ENCODE assay signal across 8 cellular contexts in the genomic region with DNA sequence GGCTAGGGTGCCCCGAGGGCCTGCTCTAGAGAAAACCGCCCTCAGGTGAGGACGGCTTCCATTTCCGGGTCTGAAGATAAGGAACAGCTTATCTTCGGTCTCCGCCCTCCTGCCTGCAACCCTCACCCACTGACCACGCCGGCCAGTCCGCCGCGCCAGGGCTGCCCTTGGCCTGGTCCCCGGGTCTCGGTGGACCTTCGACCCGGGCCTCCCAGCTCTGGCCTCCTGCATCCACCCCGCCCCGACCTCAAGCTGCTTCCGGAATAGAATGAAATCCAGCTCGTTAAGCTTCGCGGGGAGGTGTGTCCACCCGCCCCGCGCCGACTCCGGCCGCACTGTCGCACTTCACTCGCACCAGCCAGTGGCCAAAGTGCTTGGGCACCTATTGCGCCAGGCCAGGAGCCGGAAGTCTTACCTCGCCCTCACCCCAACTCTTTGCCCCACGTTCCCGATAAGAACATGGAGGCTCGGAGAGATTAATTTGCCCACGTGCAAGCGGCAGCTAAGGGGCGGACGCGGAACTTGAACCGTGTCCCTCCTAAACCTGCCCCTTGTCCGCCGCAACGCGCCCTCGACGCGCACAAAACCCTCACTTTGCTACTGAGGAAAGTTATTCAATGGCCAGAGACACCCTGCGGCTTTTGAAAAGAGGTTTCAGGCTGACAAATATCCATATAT. TPM values are rescaled to one million over a fixed set of nuclear protein-coding genes. Genes with fewer than 3 reads are reported as not detected.
DNase-seq lines count a peak whose midpoint lies in the region; ATAC-seq and TF ChIP-seq lines count a peak whose summit lies in the region.

No MANE protein-coding gene starts in this region.

- peak overlapping the region; percentile 96 for H3K4me2 ChIP-seq in mammary epithelial cell (ENCODE audit: insufficient read depth, low read depth, low read length)

- peak overlapping the region; percentile 76 for H2AFZ ChIP-seq in mammary epithelial cell (ENCODE audit: low read depth, low read length)

- H3K4me1 ChIP-seq in mammary epithelial cell (ENCODE audit: insufficient read depth, low read length) = peaks cover 44% of the 10 kb centered on the region
- H3K4me1 ChIP-seq in liver (ENCODE audit: control insufficient read depth in 4 of 4, insufficient read depth in 4 of 4, low read length in 3 of 4) = peaks cover 8 to 58% (median 46%) of the 10 kb centered on the region in 4 donors
- H3K4me1 ChIP-seq in suprapubic skin = peaks cover 57% of the 10 kb centered on the region

- 14% methylated on average over 44 of the region's 49 CpGs for WGBS in mammary epithelial cell (ENCODE audit: low coverage, missing lambda C conversion rate)
- 2% methylated on average over 49 of the region's 49 CpGs for WGBS in liver
- WGBS in suprapubic skin = 0% methylated on average over 35 of the region's 49 CpGs

- CTCF ChIA-PET in Calu3 (lab: Charles Lee) = interaction anchor here (0.6 to 4.1 kb wide), 12 partner anchors 9 to 606 kb away, joined by 3 to 41 read pairs (median 4); partner anchors contain the start of gene CFAP20
- CTCF ChIA-PET in mammary epithelial cell (lab: Charles Lee; ENCODE audit: low non-redundant PET) = no interaction called here

- H3K27me3 Mint-ChIP-seq in Calu3 (ENCODE audit: unreplicated experiment) = no peaks in the 10 kb centered on the region

- TF ChIP-seq POLR2A in suprapubic skin (IDR thresholded peaks at IDR 0.05) = no peak

- peak overlapping the region; percentile 88 for H3K27ac Mint-ChIP-seq in Calu3 (ENCODE audit: unreplicated experiment)

- H3K9ac ChIP-seq in mammary epithelial cell (ENCODE audit: insufficient read depth, low read length) = no peak overlapping the region
- H3K9ac ChIP-seq in liver (ENCODE audit: low read depth in 1 of 2, low read length in 2 of 2) = peak overlapping the region in 1 of 2 donors; percentile 32

- ATAC-seq in GM19351 (IDR thresholded peaks at IDR 0.05; ENCODE audit: unreplicated experiment) (no peak), HG02885 (IDR thresholded peaks at IDR 0.05; ENCODE audit: poor library complexity, unreplicated experiment) (no peak)

- H3K27me3 ChIP-seq in mammary epithelial cell (ENCODE audit: insufficient read depth, low read length) (no peaks in the 10 kb centered on the region), liver (ENCODE audit: control insufficient read depth in 4 of 4, insufficient read depth in 4 of 4, low read length in 3 of 4) (no peaks in the 10 kb centered on the region), suprapubic skin (no peaks in the 10 kb centered on the region)

- DNase-seq in Calu3 (peak; percentile 79), NCI-H510A treated with DMSO at 0.1 percent for 48 hours (lab: John Stamatoyannopoulos, UW) (peak; percentile 35), mammary epithelial cell (no peak), suprapubic skin (ENCODE audit: low spot score in 2 of 2) (no peak), SIG-M5 (lab: John Stamatoyannopoulos, UW) (no peak)

- no peak for TF ChIP-seq EP300 in suprapubic skin (IDR thresholded peaks at IDR 0.05)

- peak overlapping the region; percentile 45 to 65 (median 60) for H3K4me3 ChIP-seq in mammary epithelial cell (replicated peaks in 1 of 3; ENCODE audit: insufficient read depth in 1 of 3, low read depth in 2 of 3, low read length in 3 of 3)
- peak overlapping the region; percentile 30 to 82 (median 78) for H3K4me3 ChIP-seq in liver (ENCODE audit: low read depth in 1 of 3, low read length in 3 of 3)
- H3K4me3 ChIP-seq in suprapubic skin = peak overlapping the region; percentile 92

- dilution Hi-C loops in mammary epithelial cell (cut with HindIII; ENCODE audit: low sequenced_read_pairs) = no loop called here

- no peaks in the 10 kb centered on the region for H3K79me2 ChIP-seq in mammary epithelial cell (ENCODE audit: insufficient read depth, low read length)

- intact Hi-C loops in Calu3 (cut with micrococcal nuclease; ENCODE audit: unreplicated experiment) = no loop called here
- intact Hi-C loops in mammary epithelial cell (cut with micrococcal nuclease) = loop anchor here (2.0 to 10.0 kb wide), 3 partner anchors 130 to 640 kb away; no protein-coding TSS in a partner anchor

- H3K36me3 ChIP-seq in mammary epithelial cell (ENCODE audit: insufficient read depth, low read length) = no peaks in the 10 kb centered on the region
- peaks cover 0 to 2% (median 0%) of the 10 kb centered on the region in 4 donors for H3K36me3 ChIP-seq in liver (ENCODE audit: control insufficient read depth in 4 of 4, insufficient read depth in 3 of 4, low read depth in 1 of 4, low read length in 3 of 4)
- peaks cover 4% of the 10 kb centered on the region for H3K36me3 ChIP-seq in suprapubic skin

- H3K36me3 Mint-ChIP-seq in Calu3 (ENCODE audit: insufficient read depth, unreplicated experiment) = peaks cover 61% of the 10 kb centered on the region

- in situ Hi-C loops in mammary epithelial cell (cut with MboI; ENCODE audit: low sequenced_read_pairs in 2 of 2) = loop anchor here (10.0 to 25.0 kb wide), 6 partner anchors 90 to 462 kb away; partner anchors contain the start of gene CFAP20 (in 1 of the 2)

- BruUV-seq in Calu3 (replicated peaks; lab: Mats Ljungman, UMichigan) (no TSS peak), mammary epithelial cell (replicated peaks; lab: Mats Ljungman, UMichigan) (no TSS peak)

- H3K27ac ChIP-seq in mammary epithelial cell (ENCODE audit: insufficient read depth, low read depth, low read length) = no peak overlapping the region
- peak overlapping the region; percentile 56 to 78 for H3K27ac ChIP-seq in liver (ENCODE audit: low read depth in 1 of 2, low read length in 2 of 2)
- no peak overlapping the region for H3K27ac ChIP-seq in suprapubic skin

- TF ChIP-seq RAD21 in liver (IDR thresholded peaks at IDR 0.05) = peak; percentile 19 to 54

- H3K4me3 Mint-ChIP-seq in Calu3 (ENCODE audit: low read depth, unreplicated experiment) = peak overlapping the region; percentile 79

- no peak for TF ChIP-seq CTCF in Calu3 (IDR thresholded peaks at IDR 0.05; ENCODE audit: unreplicated experiment)
- no peak for TF ChIP-seq CTCF in mammary epithelial cell (conservative IDR thresholded peaks at IDR 0.05 in 1 of 2, IDR thresholded peaks at IDR 0.05 in 1 of 2; ENCODE audit: extremely low read depth in 1 of 2, insufficient read depth in 1 of 2, low read depth in 1 of 2, low read length in 2 of 2)
- no peak for TF ChIP-seq CTCF in liver (IDR thresholded peaks at IDR 0.05; ENCODE audit: low read depth, low read length, missing input control)
- no peak for TF ChIP-seq CTCF in suprapubic skin (IDR thresholded peaks at IDR 0.05)

- H4K20me1 ChIP-seq in mammary epithelial cell (ENCODE audit: insufficient read depth, low read length) = no peaks in the 10 kb centered on the region

- H3K9me3 Mint-ChIP-seq in Calu3 (ENCODE audit: low read depth, unreplicated experiment) = no peaks in the 10 kb centered on the region

- peaks cover 59% of the 10 kb centered on the region for H3K4me1 Mint-ChIP-seq in Calu3 (ENCODE audit: low read depth, unreplicated experiment)

- H3K9me3 ChIP-seq in mammary epithelial cell (replicated peaks; ENCODE audit: insufficient read depth, low read length) (no peaks in the 10 kb centered on the region), liver (ENCODE audit: control insufficient read depth in 4 of 4, low read length in 3 of 4) (no peaks in the 10 kb centered on the region), suprapubic skin (no peaks in the 10 kb centered on the region)

TF ChIP-seq in liver, 16 proteins besides CTCF, POLR2A, EP300 and RAD21 (continues in another document):
- TF ChIP-seq NR2F2 (IDR thresholded peaks at IDR 0.05) = peak; percentile 83
- TF ChIP-seq RXRA (IDR thresholded peaks at IDR 0.05) = peak; percentile 81 to 89
- TF ChIP-seq YY1 (IDR thresholded peaks at IDR 0.05) = peak; percentile 78
- TF ChIP-seq FOXA1 (IDR thresholded peaks at IDR 0.05) = no peak
- peak in 1 of 2 donors; percentile 74 for TF ChIP-seq JUND (IDR thresholded peaks at IDR 0.05)
- peak; percentile 98 for TF ChIP-seq SP1 (IDR thresholded peaks at IDR 0.05)
- TF ChIP-seq, protein P1, sequence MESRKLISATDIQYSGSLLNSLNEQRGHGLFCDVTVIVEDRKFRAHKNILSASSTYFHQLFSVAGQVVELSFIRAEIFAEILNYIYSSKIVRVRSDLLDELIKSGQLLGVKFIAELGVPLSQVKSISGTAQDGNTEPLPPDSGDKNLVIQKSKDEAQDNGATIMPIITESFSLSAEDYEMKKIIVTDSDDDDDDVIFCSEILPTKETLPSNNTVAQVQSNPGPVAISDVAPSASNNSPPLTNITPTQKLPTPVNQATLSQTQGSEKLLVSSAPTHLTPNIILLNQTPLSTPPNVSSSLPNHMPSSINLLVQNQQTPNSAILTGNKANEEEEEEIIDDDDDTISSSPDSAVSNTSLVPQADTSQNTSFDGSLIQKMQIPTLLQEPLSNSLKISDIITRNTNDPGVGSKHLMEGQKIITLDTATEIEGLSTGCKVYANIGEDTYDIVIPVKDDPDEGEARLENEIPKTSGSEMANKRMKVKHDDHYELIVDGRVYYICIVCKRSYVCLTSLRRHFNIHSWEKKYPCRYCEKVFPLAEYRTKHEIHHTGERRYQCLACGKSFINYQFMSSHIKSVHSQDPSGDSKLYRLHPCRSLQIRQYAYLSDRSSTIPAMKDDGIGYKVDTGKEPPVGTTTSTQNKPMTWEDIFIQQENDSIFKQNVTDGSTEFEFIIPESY (IDR thresholded peaks at IDR 0.05) = no peak
- peak; percentile 59 to 86 for TF ChIP-seq EGR1 (IDR thresholded peaks at IDR 0.05; ENCODE audit: low read depth in 2 of 2)
- TF ChIP-seq HNF4A (conservative IDR thresholded peaks at IDR 0.05) = peak; percentile 94 to 98

RNA-seq across cellular contexts. Expression of gene MMP15, which starts 0.7 kb away (rescaled TPM):
- total RNA-seq in Calu3 (2022) (81.4 and 93.7 TPM in 2 replicates), mammary epithelial cell (10 to 100 TPM in 1 of 2 donors, 1 to 10 TPM in 1; 7.4 to 17.3 TPM), liver (10 to 100 TPM; 14.2 to 38.8 TPM), suprapubic skin (1 to 10 TPM; 5.7 to 10.0 (median 8.2) TPM)
- polyA plus RNA-seq in mammary epithelial cell (3.9 TPM), liver (10 to 100 TPM in 1 of 2 donors, 1 to 10 TPM in 1; 7.0 to 28.7 TPM)
- polyA minus RNA-seq in mammary epithelial cell = 4.1 TPM

RNA-seq across cellular contexts. Expression of gene USB1, which starts 23.6 kb away (rescaled TPM):
- total RNA-seq in Calu3 (2022) (59.3 and 67.0 TPM in 2 replicates), mammary epithelial cell (10 to 100 TPM; 36.2 to 61.1 TPM), liver (10 to 100 TPM in 1 of 2 donors, 1 to 10 TPM in 1; 8.9 to 40.7 TPM), suprapubic skin (10 to 100 TPM; 16.1 to 36.5 (median 19.8) TPM)
- polyA plus RNA-seq in mammary epithelial cell (66.0 TPM), liver (10 to 100 TPM; 23.7 to 32.8 TPM)
- polyA minus RNA-seq in mammary epithelial cell = 105 TPM

RNA-seq across cellular contexts. Expression of gene ZNF319, which starts 24.3 kb away (rescaled TPM):
- total RNA-seq in Calu3 (2022) (10.0 and 10.2 TPM in 2 replicates), mammary epithelial cell (10 to 100 TPM in 1 of 2 donors, 1 to 10 TPM in 1; 7.2 to 13.1 TPM), liver (1 to 10 TPM; 2.6 TPM), suprapubic skin (10 to 100 TPM in 3 of 4 donors, 1 to 10 TPM in 1; 4.2 to 16.6 (median 11.6) TPM)
- polyA plus RNA-seq in mammary epithelial cell (5.2 TPM), liver (1 to 10 TPM in 1 of 2 donors, under 1 TPM in 1; 0.64 to 3.4 TPM)
- 28.0 TPM for polyA minus RNA-seq in mammary epithelial cell

RNA-seq across cellular contexts. Expression of gene CNGB1, which starts 53.9 kb away (rescaled TPM):
- total RNA-seq in Calu3 (2022) (0.19 TPM in 1 of 2 replicates, not detected in the other), mammary epithelial cell (under 1 TPM in 1 of 2 donors, not detected in 1; 0.17 TPM), liver (under 1 TPM; under 0.01 TPM), suprapubic skin (under 1 TPM in 1 of 4 donors, not detected in 3; 0.08 TPM)
- polyA plus RNA-seq in mammary epithelial cell (0.18 TPM), liver (not detected)
- polyA minus RNA-seq in mammary epithelial cell = 0.62 TPM

Comparison
In these comparisons a context has a peak if more than half of its experiments do, and no peak if none do; other contexts are left out.
1. DNase-seq: peak in Calu3 (single experiment) and NCI-H510A treated with DMSO at 0.1 percent for 48 hours (single experiment); none in mammary epithelial cell (single experiment), suprapubic skin (0 of 2) and SIG-M5 (single experiment).
2. H3K27ac ChIP-seq: peak in liver (2 of 2); none in mammary epithelial cell (single experiment) and suprapubic skin (single experiment).
3. Peak in every context shown above with its lines, with median percentiles within 50 percentile points of each other: H3K4me3 ChIP-seq.